Comparison of ENCODE assay signal across 8 cellular contexts in genomic region chr6:117481926-117482239, GRCh38. TPM values are rescaled to one million over a fixed set of nuclear protein-coding genes. Genes with fewer than 3 reads are reported as not detected.
DNase-seq lines count a peak whose midpoint lies in the region; ATAC-seq and TF ChIP-seq lines count a peak whose summit lies in the region.

No MANE protein-coding gene starts in this region.

- H3K4me3 Mint-ChIP-seq in CD8-positive, alpha-beta T cell: peak overlapping the region; percentile 81
- peak overlapping the region; percentile 99 for H3K4me3 Mint-ChIP-seq in natural killer cell

- POLR2A ChIA-PET in CD8-positive, alpha-beta T cell (lab: Charles Lee): interaction anchor here (5.0 kb wide), 1 partner anchor 68 kb away, joined by 26 read pairs; no protein-coding TSS in a partner anchor

- H3K4me1 ChIP-seq in CD8-positive, alpha-beta T cell (ENCODE audit: insufficient read depth, low read length): peaks cover 16% of the 10 kb centered on the region
- H3K4me1 ChIP-seq in HUES64 (ENCODE audit: insufficient read depth, low read length): peaks cover 6% of the 10 kb centered on the region; the same call in 1 of the 2 replicates

- ATAC-seq in CD8-positive, alpha-beta T cell: peak; percentile 9
- ATAC-seq in natural killer cell: peak; percentile 0 to 4 (median 1)
- no peak for ATAC-seq in HG02759 (IDR thresholded peaks at IDR 0.05; ENCODE audit: unreplicated experiment)
- no peak for ATAC-seq in GM21529 (IDR thresholded peaks at IDR 0.05; ENCODE audit: unreplicated experiment)
- ATAC-seq in GM21737 (IDR thresholded peaks at IDR 0.05; ENCODE audit: unreplicated experiment): no peak

- H3K27me3 ChIP-seq in CD8-positive, alpha-beta T cell (ENCODE audit: insufficient read depth, low read length): no peaks in the 10 kb centered on the region
- H3K27me3 ChIP-seq in HUES64 (ENCODE audit: insufficient read depth, low read length): peaks cover 27% of the 10 kb centered on the region

- H3K4me1 Mint-ChIP-seq in CD8-positive, alpha-beta T cell (ENCODE audit: low read depth): peaks cover 17% of the 10 kb centered on the region
- peaks cover 16 to 31% of the 10 kb centered on the region in 2 donors for H3K4me1 Mint-ChIP-seq in natural killer cell

- H3K27me3 Mint-ChIP-seq in CD8-positive, alpha-beta T cell (ENCODE audit: low read depth): peaks cover 29% of the 10 kb centered on the region
- no peaks in the 10 kb centered on the region for H3K27me3 Mint-ChIP-seq in natural killer cell (ENCODE audit: low read depth in 2 of 2)

- CTCF ChIA-PET in CD8-positive, alpha-beta T cell (lab: Charles Lee): interaction anchor here (0.7 to 1.5 kb wide), 3 partner anchors 68 to 122 kb away, joined by 3 read pairs; no protein-coding TSS in a partner anchor

- H3K27ac Mint-ChIP-seq in CD8-positive, alpha-beta T cell: no peak overlapping the region
- peak overlapping the region; percentile 77 to 80 for H3K27ac Mint-ChIP-seq in natural killer cell

- TF ChIP-seq CTCF in CD8-positive, alpha-beta T cell (IDR thresholded peaks at IDR 0.05): no peak
- TF ChIP-seq CTCF in natural killer cell (IDR thresholded peaks at IDR 0.05) (no peak), GM10266 (IDR thresholded peaks at IDR 0.05; ENCODE audit: control insufficient read depth, insufficient read depth, low read depth, missing control alignments) (no peak)

- intact Hi-C loops in CD8-positive, alpha-beta T cell (cut with DNase I, micrococcal nuclease): loop anchor here in 1 of 2 experiments (5.0 kb wide), 1 partner anchor 195 kb away; the partner anchor contains the start of gene NUS1
- intact Hi-C loops in natural killer cell (cut with micrococcal nuclease): loop anchor here (2.0 kb wide), 2 partner anchors 17 to 67 kb away; no protein-coding TSS in a partner anchor

- H3K36me3 Mint-ChIP-seq in CD8-positive, alpha-beta T cell: peaks cover 2% of the 10 kb centered on the region
- H3K36me3 Mint-ChIP-seq in natural killer cell: no peaks in the 10 kb centered on the region

- H3K4me3 ChIP-seq in CD8-positive, alpha-beta T cell (ENCODE audit: low read depth, low read length): peak overlapping the region; percentile 52
- H3K4me3 ChIP-seq in HUES64 (ENCODE audit: low read length): peak overlapping the region; percentile 82

- H3K27ac ChIP-seq in CD8-positive, alpha-beta T cell (ENCODE audit: low read depth, low read length): no peak overlapping the region
- no peak overlapping the region for H3K27ac ChIP-seq in HUES64 (ENCODE audit: low read depth, low read length)

- WGBS in HUES64: 77% methylated on average over 2 of the region's 2 CpGs

- no peak for DNase-seq in CD8-positive, alpha-beta T cell
- peak; percentile 7 for DNase-seq in cerebellum (ENCODE audit: low spot score)
- DNase-seq in natural killer cell: no peak
- no peak for DNase-seq in GM10266 (ENCODE audit: extremely low spot score)

- H3K9me3 Mint-ChIP-seq in CD8-positive, alpha-beta T cell: no peaks in the 10 kb centered on the region
- H3K9me3 Mint-ChIP-seq in natural killer cell: no peaks in the 10 kb centered on the region

- no peak overlapping the region for H3K9ac ChIP-seq in HUES64 (ENCODE audit: low read depth, low read length)

- no peaks in the 10 kb centered on the region for H3K36me3 ChIP-seq in CD8-positive, alpha-beta T cell (ENCODE audit: insufficient read depth, low read length)
- no peaks in the 10 kb centered on the region for H3K36me3 ChIP-seq in HUES64 (ENCODE audit: insufficient read depth, low read length)

- no peaks in the 10 kb centered on the region for H3K9me3 ChIP-seq in CD8-positive, alpha-beta T cell (ENCODE audit: low read length)
- 0 out of 2 replicates have a peak, but pooled peaks cover 3% of the 10 kb centered on the region for H3K9me3 ChIP-seq in HUES64 (ENCODE audit: insufficient read depth, low read depth, low read length)

RNA-seq across cellular contexts. Expression of gene DCBLD1, which starts 0.6 kb away (rescaled TPM):
- total RNA-seq in CD8-positive, alpha-beta T cell: 1 to 10 TPM; 2.0 to 2.1 TPM
- 10.3 TPM for polyA plus RNA-seq in HUES64 (2013, experiment 1 of 2)
- polyA plus RNA-seq in HUES64 (2013, experiment 2 of 2): 10.3 TPM
- total RNA-seq in cerebellum (8.3 TPM), natural killer cell (10 to 100 TPM in 2 of 3 donors, 1 to 10 TPM in 1; 8.4 to 16.1 (median 13.0) TPM)

RNA-seq across cellular contexts. Expression of gene ROS1, which starts 56.1 kb away (rescaled TPM):
- not detected for total RNA-seq in CD8-positive, alpha-beta T cell
- polyA plus RNA-seq in HUES64 (2013, experiment 1 of 2): not detected
- not detected for polyA plus RNA-seq in HUES64 (2013, experiment 2 of 2)
- not detected for total RNA-seq in cerebellum
- not detected for total RNA-seq in natural killer cell

Comparison
In these comparisons a context has a peak if more than half of its experiments do, and no peak if none do; other contexts are left out.
1. ATAC-seq: peak in CD8-positive, alpha-beta T cell (single experiment) and natural killer cell (3 of 3); none in HG02759 (single experiment), GM21529 (single experiment) and GM21737 (single experiment).